1 cellular context compared by ENCODE assay signal in the genomic region with DNA sequence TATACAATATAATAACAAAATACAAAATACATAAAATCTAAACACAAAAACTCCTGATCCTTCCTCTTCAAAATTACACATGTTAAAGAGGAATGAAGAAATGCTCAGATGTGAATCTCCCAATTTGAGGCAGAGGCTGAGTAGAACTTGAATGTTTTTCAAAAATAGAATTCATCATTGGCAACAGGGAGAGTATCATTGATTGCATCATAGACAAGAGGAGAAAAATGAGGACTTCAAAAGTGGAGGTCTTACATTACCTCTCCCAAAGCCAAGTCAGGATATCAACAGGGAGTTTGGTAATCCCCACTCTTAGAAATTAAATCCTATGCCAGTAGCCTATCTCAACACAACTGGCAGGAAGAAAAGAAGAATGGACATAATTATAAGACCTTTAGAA.
A peak's percentile ranks its signal among the peaks of the same experiment; 100 is the strongest.
TF ChIP-seq lines count a peak whose summit lies in the region.

No MANE protein-coding gene starts in this region.

TF ChIP-seq in IMR-90, 13 proteins besides CTCF, POLR2A, EP300 and RAD21:
- TF ChIP-seq MAFK (IDR thresholded peaks at IDR 0.05; ENCODE audit: low read depth, low read length) (no peak), RFX5 (IDR thresholded peaks at IDR 0.05; ENCODE audit: low read depth, low read length) (no peak), CHD1 (IDR thresholded peaks at IDR 0.05; ENCODE audit: low read depth, low read length) (no peak), CEBPB (IDR thresholded peaks at IDR 0.05; ENCODE audit: low read depth, low read length) (peak; percentile 66)
